In the genomic region with DNA sequence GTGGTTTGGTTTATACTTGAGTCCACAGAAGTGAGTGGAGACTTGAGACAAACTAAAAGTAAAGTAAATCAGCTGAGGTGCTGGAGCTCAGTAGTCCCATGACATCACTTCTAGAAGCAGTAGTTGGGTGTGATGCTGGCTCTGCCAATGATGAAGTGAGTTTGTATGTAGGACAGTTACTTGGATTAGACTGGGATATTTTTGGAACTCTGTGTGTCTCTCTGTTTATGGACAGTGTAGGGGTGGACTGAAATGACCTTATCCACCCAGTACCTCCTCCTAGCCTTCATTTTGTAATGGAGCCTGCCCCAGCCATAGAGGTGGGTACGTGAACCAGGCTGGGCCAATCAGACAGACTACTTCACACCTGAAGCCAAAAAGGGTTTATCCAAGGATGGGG, we compare ENCODE assay signal across 14 cellular contexts. TPM values are rescaled to one million over a fixed set of nuclear protein-coding genes. Genes with fewer than 3 reads are reported as not detected.
DNase-seq lines count a peak whose midpoint lies in the region; ATAC-seq and TF ChIP-seq lines count a peak whose summit lies in the region.
"Had no signal": no experiment of that assay in that cellular context is flagged by ENCODE, and none has a peak within 500 bp of the region (broad histone marks: within the 10 kb centered on the region; RNA-seq: fewer than 3 reads in every experiment).

No MANE protein-coding gene starts in this region.

- POLR2A ChIA-PET in CD4-positive, alpha-beta T cell (lab: Charles Lee): interaction anchor here (0.8 kb wide), 1 partner anchor 55 kb away, joined by 3 read pairs; no protein-coding TSS in a partner anchor

- CTCF ChIA-PET in CD4-positive, alpha-beta T cell (lab: Charles Lee): no interaction called here

- no peaks in the 10 kb centered on the region for H3K4me1 Mint-ChIP-seq in CD4-positive, alpha-beta T cell (ENCODE audit: low read depth)
- no peaks in the 10 kb centered on the region for H3K4me1 Mint-ChIP-seq in progenitor cell of endocrine pancreas (ENCODE audit: low read depth)
- H3K4me1 Mint-ChIP-seq: CD4-positive, CD25-positive, alpha-beta regulatory T cell had no signal

- 75 to 81% methylated on average over 1 of the region's 1 CpG for WGBS in heart right ventricle, 2 donors
- WGBS in psoas muscle, 3 donors: 32 to 76% (median 42%) methylated on average over 1 of the region's 1 CpG

- H3K9me3 Mint-ChIP-seq in CD4-positive, alpha-beta T cell: no peaks in the 10 kb centered on the region
- H3K9me3 Mint-ChIP-seq in progenitor cell of endocrine pancreas (ENCODE audit: low read depth): no peaks in the 10 kb centered on the region

- H3K27me3 Mint-ChIP-seq in CD4-positive, alpha-beta T cell: no peaks in the 10 kb centered on the region
- H3K27me3 Mint-ChIP-seq in progenitor cell of endocrine pancreas: peaks cover 15% of the 10 kb centered on the region
- H3K27me3 Mint-ChIP-seq: CD4-positive, CD25-positive, alpha-beta regulatory T cell had no signal

- peak overlapping the region in 2 of 10 donors; percentile 6 to 24 for H3K27ac ChIP-seq in heart right ventricle
- H3K27ac ChIP-seq in psoas muscle: no peak overlapping the region
- no peak overlapping the region for H3K27ac ChIP-seq in CD4-positive, alpha-beta T cell (ENCODE audit: low read depth, low read length)
- H3K27ac ChIP-seq: GM23248 had no signal

- no peak overlapping the region for H3K4me3 ChIP-seq in heart right ventricle
- H3K4me3 ChIP-seq in psoas muscle: no peak overlapping the region
- H3K4me3 ChIP-seq: GM23248 had no signal

- DNase-seq in heart right ventricle: peak in 1 of 2 donors; percentile 13
- DNase-seq in left ventricle myocardium superior: no peak
- no peak for DNase-seq in psoas muscle
- DNase-seq in NCI-H1105 (lab: John Stamatoyannopoulos, UW): no peak
- no peak for DNase-seq in CD4-positive, alpha-beta T cell
- DNase-seq in progenitor cell of endocrine pancreas (ENCODE audit: low spot score, unreplicated experiment): no peak
- DNase-seq: ACHN; BE2C; C1 segment of cervical spinal cord; Caco-2; CD4-positive, CD25-positive, alpha-beta regulatory T cell; GM23248; HCEC 1CT had no signal

- H3K9me3 ChIP-seq in heart right ventricle (peaks cover 0 to 9% (median 0%) of the 10 kb centered on the region in 11 donors), psoas muscle (no peaks in the 10 kb centered on the region)
- no peaks in the 10 kb centered on the region for H3K9me3 ChIP-seq in CD4-positive, alpha-beta T cell (ENCODE audit: control insufficient read depth, low read length)
- H3K9me3 ChIP-seq: BE2C, Caco-2 had no signal

- H3K4me1 ChIP-seq in heart right ventricle (peaks cover 0 to 7% (median 0%) of the 10 kb centered on the region in 9 donors), psoas muscle (no peaks in the 10 kb centered on the region)
- H3K4me1 ChIP-seq: BE2C, Caco-2 had no signal

- no peaks in the 10 kb centered on the region for H3K27me3 ChIP-seq in heart right ventricle
- H3K27me3 ChIP-seq in psoas muscle (ENCODE audit: insufficient read depth in 3 of 3, low read length in 2 of 3): no peaks in the 10 kb centered on the region
- peaks cover 3% of the 10 kb centered on the region for H3K27me3 ChIP-seq in CD4-positive, alpha-beta T cell (ENCODE audit: control insufficient read depth, insufficient read depth, low read length)
- H3K27me3 ChIP-seq: BE2C had no signal

- no peaks in the 10 kb centered on the region for H3K36me3 ChIP-seq in heart right ventricle
- no peaks in the 10 kb centered on the region for H3K36me3 ChIP-seq in psoas muscle (ENCODE audit: insufficient read depth in 1 of 2, low read depth in 1 of 2)
- H3K36me3 ChIP-seq: BE2C had no signal

- no peak for TF ChIP-seq CTCF in heart right ventricle (IDR thresholded peaks at IDR 0.05)
- no peak for TF ChIP-seq CTCF in psoas muscle (IDR thresholded peaks at IDR 0.05)
- no peak for TF ChIP-seq CTCF in CD4-positive, alpha-beta T cell (IDR thresholded peaks at IDR 0.05)
- no peak for TF ChIP-seq CTCF in progenitor cell of endocrine pancreas (IDR thresholded peaks at IDR 0.05; ENCODE audit: unreplicated experiment)

- intact Hi-C loops in heart right ventricle (cut with DNase I) (no loop called here), left ventricle myocardium superior (cut with micrococcal nuclease) (no loop called here), psoas muscle (cut with DNase I) (no loop called here)
- intact Hi-C loops in CD4-positive, alpha-beta T cell (cut with DNase I, micrococcal nuclease): no loop called here

- ATAC-seq in heart right ventricle: peak; percentile 49 to 97 (median 89)
- ATAC-seq in left ventricle myocardium superior: peak; percentile 97
- ATAC-seq in psoas muscle: peak; percentile 64 to 97 (median 90)
- ATAC-seq in CD4-positive, alpha-beta T cell (ENCODE audit: poor library complexity): no peak
- no peak for ATAC-seq in GM21447 (IDR thresholded peaks at IDR 0.05; ENCODE audit: unreplicated experiment)

- no peak overlapping the region for H3K4me3 Mint-ChIP-seq in CD4-positive, alpha-beta T cell
- H3K4me3 Mint-ChIP-seq in progenitor cell of endocrine pancreas (ENCODE audit: low read depth): no peak overlapping the region
- H3K4me3 Mint-ChIP-seq: CD4-positive, CD25-positive, alpha-beta regulatory T cell had no signal

- H3K27ac Mint-ChIP-seq in CD4-positive, alpha-beta T cell: no peak overlapping the region
- H3K27ac Mint-ChIP-seq in progenitor cell of endocrine pancreas: no peak overlapping the region
- H3K27ac Mint-ChIP-seq: CD4-positive, CD25-positive, alpha-beta regulatory T cell had no signal

- H3K36me3 Mint-ChIP-seq in CD4-positive, alpha-beta T cell (ENCODE audit: low read depth): no peaks in the 10 kb centered on the region
- no peaks in the 10 kb centered on the region for H3K36me3 Mint-ChIP-seq in progenitor cell of endocrine pancreas (ENCODE audit: insufficient read depth)
- H3K36me3 Mint-ChIP-seq: CD4-positive, CD25-positive, alpha-beta regulatory T cell had no signal

RNA-seq across cellular contexts. Expression of a gene that starts 52.2 kb away (rescaled TPM):
- total RNA-seq in heart right ventricle (100 to 1,000 TPM in 1 of 10 donors, 10 to 100 TPM in 9; 62.3 to 130 (median 78.5) TPM), left ventricle myocardium superior (97.4 TPM), psoas muscle (100 to 1,000 TPM in 3 of 4 donors, 10 to 100 TPM in 1; 92.5 to 128 (median 110) TPM), progenitor cell of endocrine pancreas (153 TPM in 2 replicates)
- polyA plus RNA-seq in heart right ventricle (100 to 1,000 TPM in 1 of 2 donors, 10 to 100 TPM in 1; 69.4 to 110 TPM), psoas muscle (100 to 1,000 TPM; 112 to 205 (median 163) TPM)
- 100 to 1,000 TPM; 197 to 200 TPM for total RNA-seq in CD4-positive, alpha-beta T cell

RNA-seq across cellular contexts. Expression of a gene that starts 53.6 kb away (rescaled TPM):
- total RNA-seq in heart right ventricle (10 to 100 TPM; 10.2 to 22.3 (median 15.4) TPM), left ventricle myocardium superior (11.4 TPM), psoas muscle (10 to 100 TPM in 1 of 4 donors, 1 to 10 TPM in 3; 5.3 to 10.0 (median 8.0) TPM), progenitor cell of endocrine pancreas (32.7 and 33.7 TPM in 2 replicates)
- polyA plus RNA-seq in heart right ventricle (1 to 10 TPM; 3.5 to 3.8 TPM), psoas muscle (1 to 10 TPM; 2.3 to 6.7 (median 2.6) TPM)
- 1 to 10 TPM; 3.5 to 3.9 TPM for total RNA-seq in CD4-positive, alpha-beta T cell

Comparison
In these comparisons a context has a peak if more than half of its experiments do, and no peak if none do; other contexts are left out.
1. ATAC-seq: peak in heart right ventricle (8 of 8), left ventricle myocardium superior (single experiment) and psoas muscle (4 of 4); none in CD4-positive, alpha-beta T cell (single experiment) and GM21447 (single experiment).